Comparison of ENCODE assay signal across 8 cellular contexts in genomic region chr16:30417447-30418349, GRCh38. TPM values are rescaled to one million over a fixed set of nuclear protein-coding genes. Genes with fewer than 3 reads are reported as not detected.
DNase-seq lines count a peak whose midpoint lies in the region; ATAC-seq, FAIRE-seq and TF ChIP-seq lines count a peak whose summit lies in the region.

No MANE protein-coding gene starts in this region.

- POLR2A ChIA-PET in endothelial cell of umbilical vein (lab: Charles Lee) = interaction anchor here (0.5 to 1.4 kb wide), 3 partner anchors 10 to 302 kb away, joined by 3 to 7 read pairs (median 6); partner anchors contain the start of genes DCTPP1 and ZNF771

- in situ Hi-C loops in GM18951 (cut with MboI; ENCODE audit: low sequenced_read_pairs, unreplicated experiment) = loop anchor here (25.0 kb wide), 2 partner anchors 205 to 955 kb away; partner anchors contain the start of genes BOLA2, SLX1B and SULT1A4

- peaks cover 3% of the 10 kb centered on the region for H3K4me1 ChIP-seq in endothelial cell of umbilical vein (ENCODE audit: control insufficient read depth, extremely low read depth, insufficient read depth, low read length)

- CTCF ChIA-PET in endothelial cell of umbilical vein (lab: Charles Lee) = interaction anchor here (0.5 to 4.8 kb wide), 20 partner anchors 8 to 326 kb away, joined by 3 to 46 read pairs (median 6); partner anchors contain the start of genes CD2BP2, CORO1A, DCTPP1 and MAPK3

- DNase-seq in AG09319 (ENCODE audit: extremely low read depth, low read depth) = peak; percentile 69
- DNase-seq in NCI-H748 treated with DMSO at 0.1 percent for 48 hours (lab: John Stamatoyannopoulos, UW) = peak; percentile 58
- DNase-seq in activated CD8-positive, alpha-beta memory T cell treated with anti-CD3 and anti-CD28 coated beads, Interleukin-2, amount 50 U/mL, for 48 hours = peak; percentile 93
- DNase-seq in endothelial cell of umbilical vein (ENCODE audit: low read depth, low spot score) = peak; percentile 96
- DNase-seq in middle frontal gyrus (ENCODE audit: extremely low spot score, low spot score) = peak; percentile 90
- peak; percentile 75 to 80 for DNase-seq in stimulated activated CD8-positive, alpha-beta memory T cell treated with anti-CD3 and anti-CD28 coated beads, Interleukin-2, amount 100 ng/mL, for 1 hour (ENCODE audit: low read depth in 2 of 2)

- no TSS peak for BruUV-seq in endothelial cell of umbilical vein (replicated peaks; lab: Mats Ljungman, UMichigan)

- peak overlapping the region in 2 of 3 experiments; percentile 44 to 57 for H3K4me3 ChIP-seq in endothelial cell of umbilical vein (replicated peaks in 1 of 3; ENCODE audit: insufficient read depth in 1 of 3, low read depth in 1 of 3, low read length in 3 of 3)

- TF ChIP-seq POLR2A in GM18951 (IDR thresholded peaks at IDR 0.05; ENCODE audit: extremely low read depth, insufficient read depth, insufficient read length) = peak; percentile 69
- TF ChIP-seq POLR2A in endothelial cell of umbilical vein (IDR thresholded peaks at IDR 0.05; ENCODE audit: low read depth, low read length) = peak; percentile 42

- no peak overlapping the region for H3K9ac ChIP-seq in endothelial cell of umbilical vein (replicated peaks; ENCODE audit: extremely low read depth, insufficient read depth, low read length)

- H3K27ac ChIP-seq in endothelial cell of umbilical vein (ENCODE audit: insufficient read depth, low read depth, low read length) = no peak overlapping the region

- peak overlapping the region; percentile 53 for H3K4me2 ChIP-seq in endothelial cell of umbilical vein (ENCODE audit: insufficient read depth, low read length)

- no peak; the same call in none of the 2 replicates for TF ChIP-seq CTCF in AG09319 (IDR thresholded peaks at IDR 0.05; ENCODE audit: low read depth, low read length)
- peak in 1 of 2 donors; percentile 37 for TF ChIP-seq CTCF in endothelial cell of umbilical vein (IDR thresholded peaks at IDR 0.05; ENCODE audit: extremely low read depth in 1 of 2, insufficient read depth in 1 of 2, low read depth in 1 of 2, low read length in 2 of 2)

- ATAC-seq in HG03196 (IDR thresholded peaks at IDR 0.05; ENCODE audit: unreplicated experiment) = peak; percentile 76

- H3K79me2 ChIP-seq in endothelial cell of umbilical vein (ENCODE audit: control insufficient read depth, insufficient read depth, low read length) = no peaks in the 10 kb centered on the region

- H4K20me1 ChIP-seq in endothelial cell of umbilical vein (replicated peaks; ENCODE audit: control insufficient read depth, extremely low read depth, insufficient read depth, low read length) = no peaks in the 10 kb centered on the region

- no peaks in the 10 kb centered on the region for H3K27me3 ChIP-seq in endothelial cell of umbilical vein (ENCODE audit: control insufficient read depth in 2 of 2, insufficient read depth in 2 of 2, low read length in 2 of 2)

- dilution Hi-C loops in endothelial cell of umbilical vein (cut with MboI; ENCODE audit: extremely low pct_ligation_motif_present, low sequenced_read_pairs) = no loop called here

- no peaks in the 10 kb centered on the region for H3K9me3 ChIP-seq in endothelial cell of umbilical vein (replicated peaks; ENCODE audit: control insufficient read depth, insufficient read depth, low read length)

- H3K36me3 ChIP-seq in endothelial cell of umbilical vein (ENCODE audit: control insufficient read depth in 2 of 2, extremely low read depth in 1 of 2, insufficient read depth in 2 of 2, low read length in 2 of 2) = peaks cover 3 to 6% of the 10 kb centered on the region in 2 experiments

- peak; percentile 87 for FAIRE-seq in endothelial cell of umbilical vein (lab: Jason Lieb, UNC)

- H3K9me1 ChIP-seq in endothelial cell of umbilical vein (replicated peaks; ENCODE audit: control insufficient read depth, extremely low read depth, insufficient read depth, low read length) = no peaks in the 10 kb centered on the region

- peak overlapping the region; percentile 62 for H2AFZ ChIP-seq in endothelial cell of umbilical vein (ENCODE audit: low read depth, low read length)

- intact Hi-C loops in endothelial cell of umbilical vein (cut with micrococcal nuclease) = loop anchor here (1.0 kb wide), 3 partner anchors 8 to 28 kb away; partner anchors contain the start of gene SEPHS2

TF ChIP-seq in endothelial cell of umbilical vein, 7 proteins besides CTCF, POLR2A, EP300 and RAD21:
- no peak for TF ChIP-seq JUN (IDR thresholded peaks at IDR 0.05; ENCODE audit: borderline replicate concordance, insufficient read depth, insufficient read length, low read depth)
- TF ChIP-seq POLR2AphosphoS5 (IDR thresholded peaks at IDR 0.05; ENCODE audit: insufficient read depth, low read depth, low read length) = peak; percentile 95
- TF ChIP-seq FOS (IDR thresholded peaks at IDR 0.05; ENCODE audit: borderline replicate concordance, insufficient read depth, low read length) = no peak
- no peak for TF ChIP-seq GATA2 (IDR thresholded peaks at IDR 0.05; ENCODE audit: insufficient read depth, insufficient read length, low read depth, low read length)
- TF ChIP-seq, protein P1, sequence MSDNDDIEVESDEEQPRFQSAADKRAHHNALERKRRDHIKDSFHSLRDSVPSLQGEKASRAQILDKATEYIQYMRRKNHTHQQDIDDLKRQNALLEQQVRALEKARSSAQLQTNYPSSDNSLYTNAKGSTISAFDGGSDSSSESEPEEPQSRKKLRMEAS (IDR thresholded peaks at IDR 0.05; ENCODE audit: insufficient read depth, insufficient read length) = peak; percentile 19
- no peak for TF ChIP-seq EZH2 (IDR thresholded peaks at IDR 0.05; ENCODE audit: borderline replicate concordance, low read depth, low read length, severe bottlenecking)

RNA-seq across cellular contexts. Expression of gene ZNF771, which starts 10.3 kb away (rescaled TPM):
- total RNA-seq in endothelial cell of umbilical vein = 10.3 and 11.7 TPM in 2 replicates
- 16.8 and 28.8 TPM in 2 replicates for polyA plus RNA-seq in endothelial cell of umbilical vein
- polyA plus RNA-seq in endothelial cell of umbilical vein (2011; cell fraction: cytosol; rRNA removed) = 7.2 and 10.9 TPM in 2 replicates
- polyA plus RNA-seq in endothelial cell of umbilical vein (2011; cell fraction: nucleus; rRNA removed) = 7.1 and 7.6 TPM in 2 replicates
- 4.7 and 6.1 TPM in 2 replicates for polyA plus RNA-seq in endothelial cell of umbilical vein (2012)
- polyA minus RNA-seq in endothelial cell of umbilical vein = 5.5 and 8.9 TPM in 2 replicates
- 3.2 TPM for polyA minus RNA-seq in endothelial cell of umbilical vein (2011; cell fraction: cytosol; rRNA and poly(A)+ RNA removed)
- 4.7 and 5.0 TPM in 2 replicates for polyA minus RNA-seq in endothelial cell of umbilical vein (2011; cell fraction: nucleus; rRNA and poly(A)+ RNA removed)

RNA-seq across cellular contexts. Expression of gene DCTPP1, which starts 12.1 kb away (rescaled TPM):
- 65.2 and 68.0 TPM in 2 replicates for total RNA-seq in endothelial cell of umbilical vein
- 82.0 and 88.6 TPM in 2 replicates for polyA plus RNA-seq in endothelial cell of umbilical vein
- 78.7 and 83.4 TPM in 2 replicates for polyA plus RNA-seq in endothelial cell of umbilical vein (2011; cell fraction: cytosol; rRNA removed)
- polyA plus RNA-seq in endothelial cell of umbilical vein (2011; cell fraction: nucleus; rRNA removed) = 27.1 and 28.9 TPM in 2 replicates
- 73.6 and 78.5 TPM in 2 replicates for polyA plus RNA-seq in endothelial cell of umbilical vein (2012)
- polyA minus RNA-seq in endothelial cell of umbilical vein = 27.4 and 29.0 TPM in 2 replicates
- 37.1 TPM for polyA minus RNA-seq in endothelial cell of umbilical vein (2011; cell fraction: cytosol; rRNA and poly(A)+ RNA removed)
- 4.4 and 5.4 TPM in 2 replicates for polyA minus RNA-seq in endothelial cell of umbilical vein (2011; cell fraction: nucleus; rRNA and poly(A)+ RNA removed)

RNA-seq across cellular contexts. Expression of gene ZNF48, which starts 22.5 kb away (rescaled TPM):
- total RNA-seq in endothelial cell of umbilical vein = 15.1 and 15.3 TPM in 2 replicates
- 16.1 TPM in 2 replicates for polyA plus RNA-seq in endothelial cell of umbilical vein
- polyA plus RNA-seq in endothelial cell of umbilical vein (2011; cell fraction: cytosol; rRNA removed) = 9.7 and 11.3 TPM in 2 replicates
- polyA plus RNA-seq in endothelial cell of umbilical vein (2011; cell fraction: nucleus; rRNA removed) = 11.7 and 11.8 TPM in 2 replicates
- polyA plus RNA-seq in endothelial cell of umbilical vein (2012) = 9.6 and 13.4 TPM in 2 replicates
- 12.2 and 17.4 TPM in 2 replicates for polyA minus RNA-seq in endothelial cell of umbilical vein
- polyA minus RNA-seq in endothelial cell of umbilical vein (2011; cell fraction: cytosol; rRNA and poly(A)+ RNA removed) = 6.8 TPM
- 6.3 and 11.1 TPM in 2 replicates for polyA minus RNA-seq in endothelial cell of umbilical vein (2011; cell fraction: nucleus; rRNA and poly(A)+ RNA removed)

RNA-seq across cellular contexts. Expression of gene SEPHS2, which starts 28.0 kb away (rescaled TPM):
- total RNA-seq in endothelial cell of umbilical vein = 32.0 and 32.8 TPM in 2 replicates
- 19.4 and 22.9 TPM in 2 replicates for polyA plus RNA-seq in endothelial cell of umbilical vein
- 28.0 and 28.2 TPM in 2 replicates for polyA plus RNA-seq in endothelial cell of umbilical vein (2011; cell fraction: cytosol; rRNA removed)
- polyA plus RNA-seq in endothelial cell of umbilical vein (2011; cell fraction: nucleus; rRNA removed) = 11.9 and 13.0 TPM in 2 replicates
- 36.8 and 39.4 TPM in 2 replicates for polyA plus RNA-seq in endothelial cell of umbilical vein (2012)
- 26.5 and 27.7 TPM in 2 replicates for polyA minus RNA-seq in endothelial cell of umbilical vein
- 16.8 TPM for polyA minus RNA-seq in endothelial cell of umbilical vein (2011; cell fraction: cytosol; rRNA and poly(A)+ RNA removed)
- 6.4 and 7.1 TPM in 2 replicates for polyA minus RNA-seq in endothelial cell of umbilical vein (2011; cell fraction: nucleus; rRNA and poly(A)+ RNA removed)

RNA-seq across cellular contexts. Expression of gene SEPTIN1, which starts 35.3 kb away (rescaled TPM):
- total RNA-seq in endothelial cell of umbilical vein = 0.75 and 1.2 TPM in 2 replicates
- 0.06 and 0.07 TPM in 2 replicates for polyA plus RNA-seq in endothelial cell of umbilical vein
- polyA plus RNA-seq in endothelial cell of umbilical vein (2011; cell fraction: cytosol; rRNA removed) = 0.08 and 0.12 TPM in 2 replicates
- polyA plus RNA-seq in endothelial cell of umbilical vein (2011; cell fraction: nucleus; rRNA removed) = 0.24 and 0.64 TPM in 2 replicates
- 0.50 and 0.55 TPM in 2 replicates for polyA plus RNA-seq in endothelial cell of umbilical vein (2012)
- 0.19 and 0.39 TPM in 2 replicates for polyA minus RNA-seq in endothelial cell of umbilical vein
- polyA minus RNA-seq in endothelial cell of umbilical vein (2011; cell fraction: cytosol; rRNA and poly(A)+ RNA removed) = not detected
- 0.77 TPM in 1 of 2 replicates, not detected in the other for polyA minus RNA-seq in endothelial cell of umbilical vein (2011; cell fraction: nucleus; rRNA and poly(A)+ RNA removed)
